Comparison of ENCODE assay signal across 9 cellular contexts in genomic region chr6:100281471-100281878, GRCh38.
DNase-seq lines count a peak whose midpoint lies in the region; ATAC-seq and TF ChIP-seq lines count a peak whose summit lies in the region.
"Had no signal": no experiment of that assay in that cellular context is flagged by ENCODE, and none has a peak within 500 bp of the region (broad histone marks: within the 10 kb centered on the region; RNA-seq: fewer than 3 reads in every experiment).

No MANE protein-coding gene starts in this region.

- H3K27ac ChIP-seq in endodermal cell (ENCODE audit: low read depth, low read length) = no peak overlapping the region
- H3K27ac ChIP-seq in RWPE1 = no peak overlapping the region

- no peak for DNase-seq in BJ (ENCODE audit: low read depth)
- peak; percentile 87 for DNase-seq in NCI-H524 treated with DMSO at 0.1 percent for 48 hours (lab: John Stamatoyannopoulos, UW)
- peak; percentile 85 for DNase-seq in endodermal cell
- peak; percentile 38 for DNase-seq in neural crest cell (ENCODE audit: low read depth, low spot score)
- DNase-seq in NCI-H345 treated with DMSO at 0.1 percent for 48 hours (lab: John Stamatoyannopoulos, UW; ENCODE audit: unreplicated experiment) = no peak
- DNase-seq in RWPE1 (ENCODE audit: low spot score) = no peak
- DNase-seq: Caco-2 had no signal

- H3K4me3 ChIP-seq in BJ (ENCODE audit: low read depth, low read length) (peak overlapping the region; percentile 18; the same call in 1 of the 2 replicates), endodermal cell (ENCODE audit: low read length) (peak overlapping the region; percentile 61)

- POLR2A ChIA-PET in BJ (lab: Charles Lee) = interaction anchor here (0.6 kb wide), 1 partner anchor 24 kb away, joined by 3 read pairs; no protein-coding TSS in a partner anchor
- POLR2A ChIA-PET in RWPE1 (lab: Yijun Ruan, JAX; ENCODE audit: low non-redundant PET) = no interaction called here

- no peaks in the 10 kb centered on the region for H3K36me3 Mint-ChIP-seq in endodermal cell (ENCODE audit: low read depth)
- H3K36me3 Mint-ChIP-seq in neural crest cell (ENCODE audit: low read depth) = no peaks in the 10 kb centered on the region

- H3K9me3 Mint-ChIP-seq in endodermal cell = no peaks in the 10 kb centered on the region
- no peaks in the 10 kb centered on the region for H3K9me3 Mint-ChIP-seq in neural crest cell

- H3K4me1 ChIP-seq in endodermal cell (ENCODE audit: control insufficient read depth, insufficient read depth, low read length) = peaks cover 3% of the 10 kb centered on the region

- H3K9ac ChIP-seq in endodermal cell (ENCODE audit: extremely low read depth, low read length, poor library complexity, severe bottlenecking) = no peak overlapping the region

- no peaks in the 10 kb centered on the region for H3K9me3 ChIP-seq in endodermal cell (ENCODE audit: control insufficient read depth, low read length)
- H3K9me3 ChIP-seq: Caco-2 had no signal

- TF ChIP-seq CTCF in BJ (IDR thresholded peaks at IDR 0.05; ENCODE audit: insufficient read depth, low read depth, low read length) (no peak), endodermal cell (conservative IDR thresholded peaks at IDR 0.05) (no peak), neural crest cell (conservative IDR thresholded peaks at IDR 0.05) (no peak), RWPE1 (conservative IDR thresholded peaks at IDR 0.05; ENCODE audit: low read depth) (no peak)

- no peaks in the 10 kb centered on the region for H3K27me3 Mint-ChIP-seq in endodermal cell (ENCODE audit: insufficient read depth)
- H3K27me3 Mint-ChIP-seq in neural crest cell (ENCODE audit: low read depth) = peaks cover 63% of the 10 kb centered on the region

- 26 to 27% methylated on average over 13 to 17 of the region's 17 CpGs for WGBS in endodermal cell (ENCODE audit: insufficient coverage in 1 of 2, insufficient read length in 1 of 2), 2 experiments

- H3K27ac Mint-ChIP-seq in endodermal cell (peak overlapping the region; percentile 40), neural crest cell (ENCODE audit: unreplicated experiment) (no peak overlapping the region)

- H3K4me1 Mint-ChIP-seq in endodermal cell (peaks cover 8% of the 10 kb centered on the region), neural crest cell (peaks cover 16% of the 10 kb centered on the region)

- no peak for ATAC-seq in GM21786 (IDR thresholded peaks at IDR 0.05; ENCODE audit: unreplicated experiment)
- no peak for ATAC-seq in GM18909 (IDR thresholded peaks at IDR 0.05; ENCODE audit: poor library complexity, unreplicated experiment)

- H3K27me3 ChIP-seq in BJ (ENCODE audit: control insufficient read depth, insufficient read depth, low read length) = no peaks in the 10 kb centered on the region
- no peaks in the 10 kb centered on the region for H3K27me3 ChIP-seq in endodermal cell (ENCODE audit: control insufficient read depth, insufficient read depth, low read length, poor library complexity, severe bottlenecking)

- CTCF ChIA-PET in BJ (lab: Yijun Ruan, JAX) (interaction anchor here (0.8 to 2.0 kb wide), 4 partner anchors 9 to 179 kb away, joined by 3 to 4 read pairs (median 3); no protein-coding TSS in a partner anchor), RWPE1 (lab: Yijun Ruan, JAX) (interaction anchor here (0.7 kb wide), 1 partner anchor 179 kb away, joined by 3 read pairs; no protein-coding TSS in a partner anchor)

- H3K4me3 Mint-ChIP-seq in endodermal cell = peak overlapping the region; percentile 62
- H3K4me3 Mint-ChIP-seq in neural crest cell = peak overlapping the region; percentile 73

- H3K36me3 ChIP-seq in BJ (ENCODE audit: control insufficient read depth, insufficient read depth, low read length) = no peaks in the 10 kb centered on the region
- no peaks in the 10 kb centered on the region for H3K36me3 ChIP-seq in endodermal cell (ENCODE audit: control insufficient read depth, insufficient read depth, low read length)

Comparison
In these comparisons a context has a peak if more than half of its experiments do, and no peak if none do; other contexts are left out.
1. DNase-seq: peak in NCI-H524 treated with DMSO at 0.1 percent for 48 hours (single experiment), endodermal cell (single experiment) and neural crest cell (single experiment); none in BJ (single experiment), NCI-H345 treated with DMSO at 0.1 percent for 48 hours (single experiment) and RWPE1 (single experiment).